16 cellular contexts compared by ENCODE assay signal in the genomic region with DNA sequence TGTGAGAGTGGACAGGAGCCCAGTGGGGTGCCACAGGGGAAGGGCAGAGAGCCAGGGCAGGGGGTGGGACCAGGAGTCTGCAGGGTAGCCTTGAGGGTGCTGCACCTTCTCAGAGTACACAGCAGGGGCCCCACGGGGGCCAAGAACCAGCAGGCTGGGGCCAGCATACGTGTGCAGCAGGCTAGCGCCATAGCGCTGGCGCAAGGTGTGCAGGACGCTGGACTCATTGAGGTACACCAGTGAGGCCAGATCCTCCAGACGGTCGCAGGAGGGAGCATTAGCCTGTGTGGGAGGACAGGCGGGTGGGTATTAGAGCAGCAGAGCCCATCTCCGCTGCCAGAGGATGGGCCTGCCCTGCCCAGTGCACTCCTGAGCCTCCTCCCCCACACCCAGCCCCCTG. TPM values are rescaled to one million over a fixed set of nuclear protein-coding genes. Genes with fewer than 3 reads are reported as not detected.
DNase-seq lines count a peak whose midpoint lies in the region; ATAC-seq and TF ChIP-seq lines count a peak whose summit lies in the region.
"Had no signal": no experiment of that assay in that cellular context is flagged by ENCODE, and none has a peak within 500 bp of the region (broad histone marks: within the 10 kb centered on the region; RNA-seq: fewer than 3 reads in every experiment).

No MANE protein-coding gene starts in this region.

- H3K27me3 ChIP-seq in BLaER1 (no peaks in the 10 kb centered on the region), PC-3 (ENCODE audit: low read length) (no peaks in the 10 kb centered on the region), ascending aorta (no peaks in the 10 kb centered on the region)

- no peaks in the 10 kb centered on the region for H3K79me2 ChIP-seq in PC-3 (ENCODE audit: low read length)

- H3K4me1 Mint-ChIP-seq in stimulated activated effector memory CD8-positive, alpha-beta T cell treated with anti-CD3 and anti-CD28 coated beads, Interleukin-12 subunit alpha, Interleukin-12 subunit beta, amount 100 ng/mL, for 72 hours = peaks cover 21% of the 10 kb centered on the region

- CTCF ChIA-PET in PC-3 (lab: Charles Lee) = interaction anchor here (0.7 kb wide), 1 partner anchor 394 kb away, joined by 3 read pairs; no protein-coding TSS in a partner anchor

- H3K9me3 ChIP-seq in BLaER1 (no peaks in the 10 kb centered on the region), PC-3 (ENCODE audit: low read length) (no peaks in the 10 kb centered on the region), ascending aorta (no peaks in the 10 kb centered on the region)

- H3K27ac ChIP-seq in BLaER1 (0 out of 2 replicates have a peak overlapping the region, but pooled peaks have one; percentile 51), PC-3 (ENCODE audit: low read length) (no peak overlapping the region), ascending aorta (no peak overlapping the region)
- H3K27ac ChIP-seq: HL-60 had no signal

- TF ChIP-seq CTCF in PC-3 (conservative IDR thresholded peaks at IDR 0.05; ENCODE audit: low read depth, low read length) (no peak), ascending aorta (IDR thresholded peaks at IDR 0.05) (no peak)

- H3K27ac Mint-ChIP-seq in stimulated activated effector memory CD8-positive, alpha-beta T cell treated with anti-CD3 and anti-CD28 coated beads, Interleukin-12 subunit alpha, Interleukin-12 subunit beta, amount 100 ng/mL, for 72 hours = peak overlapping the region; percentile 63

- no peak overlapping the region for H2AFZ ChIP-seq in PC-3 (ENCODE audit: low read length)

- intact Hi-C loops in PC-3 (cut with micrococcal nuclease) = no loop called here
- intact Hi-C loops in ascending aorta (cut with DNase I) = loop anchor here (10.0 kb wide), 1 partner anchor 57 kb away; no protein-coding TSS in a partner anchor

- H4K20me1 ChIP-seq in BLaER1 = peaks cover 100% of the 10 kb centered on the region
- H4K20me1 ChIP-seq in PC-3 (ENCODE audit: low read length) = no peaks in the 10 kb centered on the region

- H3K4me2 ChIP-seq in BLaER1 = peak overlapping the region; percentile 97
- no peak overlapping the region for H3K4me2 ChIP-seq in PC-3 (ENCODE audit: low read length)

- DNase-seq in PC-3 = no peak
- DNase-seq in left kidney (ENCODE audit: low read depth, low spot score) = peak; percentile 39
- no peak for DNase-seq in stimulated activated effector memory CD8-positive, alpha-beta T cell treated with anti-CD3 and anti-CD28 coated beads, Interleukin-12 subunit alpha, Interleukin-12 subunit beta, amount 100 ng/mL, for 72 hours (ENCODE audit: low spot score in 2 of 2)
- DNase-seq in ascending aorta (ENCODE audit: low spot score in 2 of 2) = no peak
- DNase-seq in NCI-H526 treated with DMSO at 0.1 percent for 48 hours (lab: John Stamatoyannopoulos, UW) = no peak
- DNase-seq in NOMO-1 treated with DMSO at 0.1 percent for 48 hours (lab: John Stamatoyannopoulos, UW; ENCODE audit: unreplicated experiment) = no peak
- DNase-seq: 8988T; C1 segment of cervical spinal cord; CD4-positive, CD25-positive, alpha-beta regulatory T cell; CD8-positive, alpha-beta memory T cell; COR-L47; DMS 273 treated with DMSO at 0.1 percent for 48 hours; H9; IMR-90 had no signal

- peaks cover 87% of the 10 kb centered on the region for H3K36me3 ChIP-seq in BLaER1
- no peaks in the 10 kb centered on the region for H3K36me3 ChIP-seq in PC-3 (ENCODE audit: low read depth, low read length)
- peaks cover 42 to 47% of the 10 kb centered on the region in 2 donors for H3K36me3 ChIP-seq in ascending aorta

- H3K9me2 ChIP-seq in PC-3 (replicated peaks; ENCODE audit: low read length) = no peaks in the 10 kb centered on the region

- H3K9me3 Mint-ChIP-seq in stimulated activated effector memory CD8-positive, alpha-beta T cell treated with anti-CD3 and anti-CD28 coated beads, Interleukin-12 subunit alpha, Interleukin-12 subunit beta, amount 100 ng/mL, for 72 hours = no peaks in the 10 kb centered on the region
- H3K9me3 Mint-ChIP-seq: CD4-positive, CD25-positive, alpha-beta regulatory T cell; CD8-positive, alpha-beta memory T cell; H9 had no signal

- no peak overlapping the region for H3K4me3 ChIP-seq in BLaER1
- H3K4me3 ChIP-seq in PC-3 (ENCODE audit: low read length) = no peak overlapping the region
- H3K4me3 ChIP-seq in ascending aorta = no peak overlapping the region

- BruUV-seq in PC-3 (replicated peaks; lab: Mats Ljungman, UMichigan) = TSS peak; percentile 10

- H3F3A ChIP-seq in PC-3 (ENCODE audit: low read length, unreplicated experiment) = no peaks in the 10 kb centered on the region

- ATAC-seq in PC-3 = no peak
- no peak for ATAC-seq in stimulated activated effector memory CD8-positive, alpha-beta T cell treated with anti-CD3 and anti-CD28 coated beads, Interleukin-12 subunit alpha, Interleukin-12 subunit beta, amount 100 ng/mL, for 72 hours

- H3K4me1 ChIP-seq in BLaER1 (peaks cover 99% of the 10 kb centered on the region), PC-3 (ENCODE audit: insufficient read depth, low read length) (peaks cover 14% of the 10 kb centered on the region), ascending aorta (peaks cover 0 to 11% of the 10 kb centered on the region in 2 donors)

- H3K9ac ChIP-seq in BLaER1 (peak overlapping the region; percentile 64; the same call in 1 of the 2 replicates), PC-3 (ENCODE audit: low read length) (no peak overlapping the region)

- POLR2A ChIA-PET in PC-3 (lab: Charles Lee; ENCODE audit: unreplicated experiment) = no interaction called here

- H3K4me3 Mint-ChIP-seq in stimulated activated effector memory CD8-positive, alpha-beta T cell treated with anti-CD3 and anti-CD28 coated beads, Interleukin-12 subunit alpha, Interleukin-12 subunit beta, amount 100 ng/mL, for 72 hours = no peak overlapping the region
- H3K4me3 Mint-ChIP-seq: CD4-positive, CD25-positive, alpha-beta regulatory T cell; H9 had no signal

- peaks cover 56% of the 10 kb centered on the region for H3K36me3 Mint-ChIP-seq in stimulated activated effector memory CD8-positive, alpha-beta T cell treated with anti-CD3 and anti-CD28 coated beads, Interleukin-12 subunit alpha, Interleukin-12 subunit beta, amount 100 ng/mL, for 72 hours

RNA-seq across cellular contexts. Expression of a gene that starts 58.8 kb away (rescaled TPM):
- 28.0 and 36.1 TPM in 2 replicates for total RNA-seq in PC-3 (2014; rRNA removed)
- total RNA-seq in ascending aorta = 185 TPM
